Comparison of ENCODE assay signal across 1 cellular context in genomic region chr10:108005627-108006026, GRCh38.
A peak's percentile ranks its signal among the peaks of the same experiment; 100 is the strongest.
TF ChIP-seq lines count a peak whose summit lies in the region.

No MANE protein-coding gene starts in this region.

TF ChIP-seq in GM12878, 131 proteins besides CTCF, POLR2A, EP300 and RAD21 (continued from another document):
- TF ChIP-seq TAF1 (IDR thresholded peaks at IDR 0.05; ENCODE audit: borderline replicate concordance, low read depth, low read length) (no peak), PAX8 (IDR thresholded peaks at IDR 0.05) (no peak), NFYA (IDR thresholded peaks at IDR 0.05; ENCODE audit: borderline replicate concordance, low read depth, low read length) (no peak), CREM (IDR thresholded peaks at IDR 0.05; ENCODE audit: low read depth) (peak; percentile 48; the same call in 1 of the 2 replicates), BCLAF1 (IDR thresholded peaks at IDR 0.05) (no peak), E4F1 (IDR thresholded peaks at IDR 0.05; ENCODE audit: borderline replicate concordance, partially characterized antibody) (no peak), MTA3 (IDR thresholded peaks at IDR 0.05; ENCODE audit: borderline replicate concordance, low read length) (no peak), ZZZ3 (IDR thresholded peaks at IDR 0.05; ENCODE audit: control insufficient read depth, insufficient read length, low read depth) (no peak), JUND (IDR thresholded peaks at IDR 0.05; ENCODE audit: low read depth, low read length) (no peak), MEF2A (IDR thresholded peaks at IDR 0.05; ENCODE audit: insufficient read depth, low read depth, low read length) (peak; percentile 67), STAT3 (IDR thresholded peaks at IDR 0.05; ENCODE audit: low read depth, low read length) (no peak), CBFB (IDR thresholded peaks at IDR 0.05; ENCODE audit: low read depth) (no peak)
